ENCODE assay signal across 13 cellular contexts in genomic region chr2:237640493-237640998, GRCh38. TPM values are rescaled to one million over a fixed set of nuclear protein-coding genes. Genes with fewer than 3 reads are reported as not detected.
DNase-seq lines count a peak whose midpoint lies in the region; ATAC-seq and TF ChIP-seq lines count a peak whose summit lies in the region.
"Had no signal": no experiment of that assay in that cellular context is flagged by ENCODE, and none has a peak within 500 bp of the region (broad histone marks: within the 10 kb centered on the region; RNA-seq: fewer than 3 reads in every experiment).

No MANE protein-coding gene starts in this region.

- CTCF ChIA-PET in WTC11 (lab: Charles Lee), result interaction anchor here (1.9 kb wide), 1 partner anchor 39 kb away, joined by 6 read pairs; no protein-coding TSS in a partner anchor

- no peak overlapping the region for H3K4me3 Mint-ChIP-seq in WTC11
- H3K4me3 Mint-ChIP-seq in activated naive CD8-positive, alpha-beta T cell treated with anti-CD3 and anti-CD28 coated beads, Interleukin-2, amount 50 U/mL, for 24 hours, result no peak overlapping the region
- H3K4me3 Mint-ChIP-seq: CD8-positive, alpha-beta memory T cell had no signal

- H3K4me1 ChIP-seq in cardiac muscle cell (ENCODE audit: low read depth) (peaks cover 21% of the 10 kb centered on the region), right atrium auricular region (peaks cover 0 to 22% of the 10 kb centered on the region in 2 donors), gastrocnemius medialis (peaks cover 71 to 89% of the 10 kb centered on the region in 2 donors)

- no peak for TF ChIP-seq POLR2A in gastrocnemius medialis (IDR thresholded peaks at IDR 0.05)

- H3K27ac ChIP-seq in cardiac muscle cell (peak overlapping the region; percentile 74), right atrium auricular region (peak overlapping the region in 1 of 2 donors; percentile 51), gastrocnemius medialis (peak overlapping the region; percentile 88 to 96 (median 94))

- in situ Hi-C loops in gastrocnemius medialis (cut with MboI; ENCODE audit: low sequenced_read_pairs in 4 of 4), result no loop called here

- TF ChIP-seq CTCF in cardiac muscle cell (IDR thresholded peaks at IDR 0.05; ENCODE audit: low read depth, low read length), result no peak
- no peak for TF ChIP-seq CTCF in WTC11 (IDR thresholded peaks at IDR 0.05)
- no peak for TF ChIP-seq CTCF in right atrium auricular region (IDR thresholded peaks at IDR 0.05)
- no peak for TF ChIP-seq CTCF in gastrocnemius medialis (IDR thresholded peaks at IDR 0.05 in 4 of 5, conservative IDR thresholded peaks at IDR 0.05 in 1 of 5)

- peak overlapping the region; percentile 57; the same call in 1 of the 2 replicates for H3K27ac Mint-ChIP-seq in WTC11
- H3K27ac Mint-ChIP-seq in activated naive CD8-positive, alpha-beta T cell treated with anti-CD3 and anti-CD28 coated beads, Interleukin-2, amount 50 U/mL, for 24 hours, result no peak overlapping the region
- H3K27ac Mint-ChIP-seq: CD8-positive, alpha-beta memory T cell had no signal

- H3K36me3 Mint-ChIP-seq in WTC11, result peaks cover 46% of the 10 kb centered on the region
- no peaks in the 10 kb centered on the region for H3K36me3 Mint-ChIP-seq in activated naive CD8-positive, alpha-beta T cell treated with anti-CD3 and anti-CD28 coated beads, Interleukin-2, amount 50 U/mL, for 24 hours (ENCODE audit: low read depth)

- DNase-seq in cardiac muscle cell (ENCODE audit: low read depth in 1 of 2, low spot score in 1 of 2) (no peak), left cardiac atrium (no peak), WTC11 (ENCODE audit: low spot score) (no peak), right atrium auricular region (ENCODE audit: low spot score) (peak; percentile 46), gastrocnemius medialis (no peak), GDM1 (lab: John Stamatoyannopoulos, UW) (no peak)
- DNase-seq in activated naive CD8-positive, alpha-beta T cell treated with anti-CD3 and anti-CD28 coated beads, Interleukin-2, amount 50 U/mL, for 24 hours, result no peak
- DNase-seq: 8988T; AML-193; Caco-2; CD8-positive, alpha-beta memory T cell had no signal

- H3K9me3 ChIP-seq in cardiac muscle cell (ENCODE audit: low read depth) (no peaks in the 10 kb centered on the region), right atrium auricular region (no peaks in the 10 kb centered on the region), gastrocnemius medialis (no peaks in the 10 kb centered on the region)
- H3K9me3 ChIP-seq: Caco-2 had no signal

- H3K4me1 Mint-ChIP-seq in WTC11, result peaks cover 9% of the 10 kb centered on the region
- H3K4me1 Mint-ChIP-seq in activated naive CD8-positive, alpha-beta T cell treated with anti-CD3 and anti-CD28 coated beads, Interleukin-2, amount 50 U/mL, for 24 hours, result peaks cover 8% of the 10 kb centered on the region

- POLR2A ChIA-PET in WTC11 (lab: Charles Lee), result no interaction called here

- H3K9me3 Mint-ChIP-seq in WTC11, result peaks cover 24% of the 10 kb centered on the region
- peaks cover 5% of the 10 kb centered on the region for H3K9me3 Mint-ChIP-seq in activated naive CD8-positive, alpha-beta T cell treated with anti-CD3 and anti-CD28 coated beads, Interleukin-2, amount 50 U/mL, for 24 hours

- ATAC-seq in left cardiac atrium, result no peak
- ATAC-seq in WTC11, result no peak
- peak; percentile 21 for ATAC-seq in gastrocnemius medialis
- ATAC-seq in activated naive CD8-positive, alpha-beta T cell treated with anti-CD3 and anti-CD28 coated beads, Interleukin-2, amount 50 U/mL, for 24 hours, result no peak
- ATAC-seq: HCT116 had no signal

- H3K36me3 ChIP-seq in cardiac muscle cell, result peaks cover 7% of the 10 kb centered on the region
- H3K36me3 ChIP-seq in right atrium auricular region, result peaks cover 7% of the 10 kb centered on the region
- no peaks in the 10 kb centered on the region for H3K36me3 ChIP-seq in gastrocnemius medialis

- 0 out of 2 replicates have a peak, but pooled peaks cover 2% of the 10 kb centered on the region for H3K27me3 Mint-ChIP-seq in WTC11 (ENCODE audit: low read depth)
- H3K27me3 Mint-ChIP-seq in activated naive CD8-positive, alpha-beta T cell treated with anti-CD3 and anti-CD28 coated beads, Interleukin-2, amount 50 U/mL, for 24 hours, result no peaks in the 10 kb centered on the region

- H3K4me3 ChIP-seq in cardiac muscle cell, result no peak overlapping the region
- no peak overlapping the region for H3K4me3 ChIP-seq in right atrium auricular region
- peak overlapping the region in 3 of 4 donors; percentile 4 to 27 (median 11) for H3K4me3 ChIP-seq in gastrocnemius medialis
- H3K4me3 ChIP-seq: BLaER1 had no signal

- H3K27me3 ChIP-seq in cardiac muscle cell (peaks cover 5% of the 10 kb centered on the region), right atrium auricular region (no peaks in the 10 kb centered on the region), gastrocnemius medialis (no peaks in the 10 kb centered on the region)
- H3K27me3 ChIP-seq: BLaER1 had no signal

- intact Hi-C loops in left cardiac atrium (cut with DNase I) (no loop called here), gastrocnemius medialis (cut with DNase I; ENCODE audit: low total_unique reads) (no loop called here)

TF ChIP-seq in WTC11, 78 proteins besides CTCF, POLR2A, EP300 and RAD21:
- TF ChIP-seq KAT7 (CRISPR knock-in tag; IDR thresholded peaks at IDR 0.05; ENCODE audit: borderline replicate concordance), result no peak
- no peak for TF ChIP-seq CREB1 (CRISPR knock-in tag; IDR thresholded peaks at IDR 0.05)
- no peak for TF ChIP-seq ETV6 (CRISPR knock-in tag; IDR thresholded peaks at IDR 0.05)
- no peak for TF ChIP-seq SP1 (CRISPR knock-in tag; conservative IDR thresholded peaks at IDR 0.05)
- TF ChIP-seq, protein P1, sequence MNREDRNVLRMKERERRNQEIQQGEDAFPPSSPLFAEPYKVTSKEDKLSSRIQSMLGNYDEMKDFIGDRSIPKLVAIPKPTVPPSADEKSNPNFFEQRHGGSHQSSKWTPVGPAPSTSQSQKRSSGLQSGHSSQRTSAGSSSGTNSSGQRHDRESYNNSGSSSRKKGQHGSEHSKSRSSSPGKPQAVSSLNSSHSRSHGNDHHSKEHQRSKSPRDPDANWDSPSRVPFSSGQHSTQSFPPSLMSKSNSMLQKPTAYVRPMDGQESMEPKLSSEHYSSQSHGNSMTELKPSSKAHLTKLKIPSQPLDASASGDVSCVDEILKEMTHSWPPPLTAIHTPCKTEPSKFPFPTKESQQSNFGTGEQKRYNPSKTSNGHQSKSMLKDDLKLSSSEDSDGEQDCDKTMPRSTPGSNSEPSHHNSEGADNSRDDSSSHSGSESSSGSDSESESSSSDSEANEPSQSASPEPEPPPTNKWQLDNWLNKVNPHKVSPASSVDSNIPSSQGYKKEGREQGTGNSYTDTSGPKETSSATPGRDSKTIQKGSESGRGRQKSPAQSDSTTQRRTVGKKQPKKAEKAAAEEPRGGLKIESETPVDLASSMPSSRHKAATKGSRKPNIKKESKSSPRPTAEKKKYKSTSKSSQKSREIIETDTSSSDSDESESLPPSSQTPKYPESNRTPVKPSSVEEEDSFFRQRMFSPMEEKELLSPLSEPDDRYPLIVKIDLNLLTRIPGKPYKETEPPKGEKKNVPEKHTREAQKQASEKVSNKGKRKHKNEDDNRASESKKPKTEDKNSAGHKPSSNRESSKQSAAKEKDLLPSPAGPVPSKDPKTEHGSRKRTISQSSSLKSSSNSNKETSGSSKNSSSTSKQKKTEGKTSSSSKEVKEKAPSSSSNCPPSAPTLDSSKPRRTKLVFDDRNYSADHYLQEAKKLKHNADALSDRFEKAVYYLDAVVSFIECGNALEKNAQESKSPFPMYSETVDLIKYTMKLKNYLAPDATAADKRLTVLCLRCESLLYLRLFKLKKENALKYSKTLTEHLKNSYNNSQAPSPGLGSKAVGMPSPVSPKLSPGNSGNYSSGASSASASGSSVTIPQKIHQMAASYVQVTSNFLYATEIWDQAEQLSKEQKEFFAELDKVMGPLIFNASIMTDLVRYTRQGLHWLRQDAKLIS (CRISPR knock-in tag; IDR thresholded peaks at IDR 0.05; ENCODE audit: borderline replicate concordance), result no peak
- TF ChIP-seq, protein P2, sequence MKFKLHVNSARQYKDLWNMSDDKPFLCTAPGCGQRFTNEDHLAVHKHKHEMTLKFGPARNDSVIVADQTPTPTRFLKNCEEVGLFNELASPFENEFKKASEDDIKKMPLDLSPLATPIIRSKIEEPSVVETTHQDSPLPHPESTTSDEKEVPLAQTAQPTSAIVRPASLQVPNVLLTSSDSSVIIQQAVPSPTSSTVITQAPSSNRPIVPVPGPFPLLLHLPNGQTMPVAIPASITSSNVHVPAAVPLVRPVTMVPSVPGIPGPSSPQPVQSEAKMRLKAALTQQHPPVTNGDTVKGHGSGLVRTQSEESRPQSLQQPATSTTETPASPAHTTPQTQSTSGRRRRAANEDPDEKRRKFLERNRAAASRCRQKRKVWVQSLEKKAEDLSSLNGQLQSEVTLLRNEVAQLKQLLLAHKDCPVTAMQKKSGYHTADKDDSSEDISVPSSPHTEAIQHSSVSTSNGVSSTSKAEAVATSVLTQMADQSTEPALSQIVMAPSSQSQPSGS (CRISPR knock-in tag; IDR thresholded peaks at IDR 0.05; ENCODE audit: borderline replicate concordance, low read depth), result no peak
- TF ChIP-seq ZBTB21 (CRISPR knock-in tag; IDR thresholded peaks at IDR 0.05; ENCODE audit: borderline replicate concordance), result no peak

RNA-seq across cellular contexts. Expression of gene LRRFIP1, which starts 13.2 kb away (rescaled TPM):
- total RNA-seq in cardiac muscle cell (66.3 and 95.3 TPM in 2 replicates), left cardiac atrium (10 to 100 TPM; 69.3 to 99.6 TPM), WTC11 (2021) (70.6 to 88.4 TPM (median 71.2 TPM) in 3 replicates), right atrium auricular region (10 to 100 TPM; 71.2 to 88.5 TPM), gastrocnemius medialis (10 to 100 TPM; 37.9 to 74.1 (median 54.0) TPM)
- polyA plus RNA-seq in cardiac muscle cell, result 90.9 and 125 TPM in 2 replicates

RNA-seq across cellular contexts. Expression of gene RAB17, which starts 50.0 kb away (rescaled TPM):
- total RNA-seq in cardiac muscle cell (2.9 and 4.7 TPM in 2 replicates), left cardiac atrium (1 to 10 TPM; 2.3 to 2.4 TPM), WTC11 (2021) (134 to 140 TPM (median 137 TPM) in 3 replicates), right atrium auricular region (1 to 10 TPM; 1.0 to 4.5 TPM), gastrocnemius medialis (1 to 10 TPM in 1 of 4 donors, under 1 TPM in 1, not detected in 2; 0.42 to 1.3 TPM)
- 1.4 and 3.1 TPM in 2 replicates for polyA plus RNA-seq in cardiac muscle cell
- total RNA-seq: CD8-positive, alpha-beta memory T cell had no signal
- polyA plus RNA-seq: CD8-positive, alpha-beta memory T cell had no signal

Comparison
In these comparisons a context has a peak if more than half of its experiments do, and no peak if none do; other contexts are left out.
1. H3K4me3 ChIP-seq: peak in gastrocnemius medialis (3 of 4); none in cardiac muscle cell (single experiment) and right atrium auricular region (0 of 2).
2. ATAC-seq: peak in gastrocnemius medialis (2 of 2); none in left cardiac atrium (0 of 2), WTC11 (single experiment) and activated naive CD8-positive, alpha-beta T cell treated with anti-CD3 and anti-CD28 coated beads, Interleukin-2, amount 50 U/mL, for 24 hours (single experiment).
3. RNA of gene RAB17, which starts 50.0 kb away (total RNA-seq): 134 to 140 TPM in WTC11; 1.0 to 4.5 TPM in right atrium auricular region, 2.9 to 4.7 TPM in cardiac muscle cell, 2.3 to 2.4 TPM in left cardiac atrium and 0.42 to 1.3 TPM in gastrocnemius medialis; every median in the first group is over 10 times any median in the second.